8 cellular contexts compared by ENCODE assay signal in the genomic region with DNA sequence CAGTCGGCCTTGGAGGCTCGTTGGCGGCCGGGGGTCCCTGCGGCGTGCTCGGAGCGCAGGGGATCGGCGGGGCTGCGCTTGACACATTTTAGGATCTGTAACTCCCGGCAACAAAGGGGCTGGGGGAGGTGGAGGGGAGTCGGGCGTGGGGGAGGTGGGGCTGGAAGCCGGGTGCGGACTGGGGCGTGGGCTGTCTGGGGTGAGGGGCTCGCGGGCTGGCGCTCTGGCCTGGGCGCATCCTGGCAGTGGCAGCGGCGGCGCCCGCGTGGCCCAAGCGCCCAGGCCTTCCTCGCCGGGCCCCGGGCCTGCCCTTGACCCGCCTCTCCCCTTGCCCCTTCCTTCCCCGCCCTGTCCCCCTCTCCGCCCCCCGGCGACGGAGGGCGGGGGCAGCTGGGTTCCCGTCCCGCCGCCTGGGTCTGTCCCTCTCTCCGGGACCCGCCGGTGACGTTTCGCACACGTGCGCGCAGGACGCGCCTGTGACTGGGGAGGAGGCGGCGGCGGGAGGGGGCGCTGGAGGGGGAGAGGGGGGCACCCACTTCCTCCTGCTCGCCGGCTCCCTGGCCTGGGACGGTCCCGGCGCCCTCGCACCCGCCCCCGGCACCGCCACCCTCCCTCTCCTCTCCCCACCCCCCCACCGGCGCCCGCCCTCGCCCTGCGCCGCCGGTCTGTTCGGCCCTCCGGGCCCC. TPM values are rescaled to one million over a fixed set of nuclear protein-coding genes. Genes with fewer than 3 reads are reported as not detected.
DNase-seq lines count a peak whose midpoint lies in the region; ATAC-seq and TF ChIP-seq lines count a peak whose summit lies in the region.

No MANE protein-coding gene starts in this region.

- peak; percentile 66 for ATAC-seq in activated naive CD8-positive, alpha-beta T cell treated with anti-CD3 and anti-CD28 coated beads, Interleukin-2, amount 50 U/mL, for 24 hours
- ATAC-seq in heart left ventricle, result peak; percentile 52 to 84 (median 74)
- peak; percentile 81 for ATAC-seq in upper lobe of right lung

- peaks cover 54% of the 10 kb centered on the region for H3K4me1 Mint-ChIP-seq in activated naive CD8-positive, alpha-beta T cell treated with anti-CD3 and anti-CD28 coated beads, Interleukin-2, amount 50 U/mL, for 24 hours

- peak overlapping the region; percentile 94 for H3K4me3 Mint-ChIP-seq in activated naive CD8-positive, alpha-beta T cell treated with anti-CD3 and anti-CD28 coated beads, Interleukin-2, amount 50 U/mL, for 24 hours

- intact Hi-C loops in heart left ventricle (cut with DNase I), result loop anchor here in 8 of 10 donors (2.0 to 10.0 kb wide), 9 partner anchors 108 to 598 kb away; a partner anchor contains a TSS
- intact Hi-C loops in posterior vena cava (cut with DNase I), result loop anchor here in 1 of 2 donors (10.0 kb wide), 2 partner anchors 108 to 132 kb away; a partner anchor contains a TSS
- intact Hi-C loops in upper lobe of right lung (cut with DNase I), result no loop called here

- H3K27me3 Mint-ChIP-seq in activated naive CD8-positive, alpha-beta T cell treated with anti-CD3 and anti-CD28 coated beads, Interleukin-2, amount 50 U/mL, for 24 hours, result no peaks in the 10 kb centered on the region

- peak overlapping the region; percentile 64 to 95 (median 91) for H3K27ac ChIP-seq in heart left ventricle
- peak overlapping the region; percentile 83 for H3K27ac ChIP-seq in upper lobe of right lung

- TF ChIP-seq CTCF in GM10266 (IDR thresholded peaks at IDR 0.05; ENCODE audit: control insufficient read depth, insufficient read depth, low read depth, missing control alignments), result no peak
- TF ChIP-seq CTCF in HFF-Myc (IDR thresholded peaks at IDR 0.05; ENCODE audit: low read depth, low read length, missing control alignments), result no peak
- peak in 3 of 12 donors; percentile 20 to 25 (median 22) for TF ChIP-seq CTCF in heart left ventricle (IDR thresholded peaks at IDR 0.05)
- no peak for TF ChIP-seq CTCF in upper lobe of right lung (IDR thresholded peaks at IDR 0.05)

- no peak for TF ChIP-seq POLR2A in heart left ventricle (IDR thresholded peaks at IDR 0.05)

- H3K36me3 Mint-ChIP-seq in activated naive CD8-positive, alpha-beta T cell treated with anti-CD3 and anti-CD28 coated beads, Interleukin-2, amount 50 U/mL, for 24 hours (ENCODE audit: low read depth), result peaks cover 28% of the 10 kb centered on the region

- DNase-seq in GM10266 (ENCODE audit: extremely low spot score) (peak; percentile 91), HFF-Myc (ENCODE audit: extremely low read depth, low read depth) (no peak), MV-4-11 (lab: John Stamatoyannopoulos, UW) (peak; percentile 85), SW 1271 (lab: John Stamatoyannopoulos, UW) (peak; percentile 76 to 91), heart left ventricle (peak; percentile 92 to 96 (median 95)), posterior vena cava (ENCODE audit: low spot score) (peak; percentile 98), upper lobe of right lung (peak; percentile 97)
- DNase-seq in activated naive CD8-positive, alpha-beta T cell treated with anti-CD3 and anti-CD28 coated beads, Interleukin-2, amount 50 U/mL, for 24 hours, result peak; percentile 92

- H3K4me3 ChIP-seq in HFF-Myc (replicated peaks; ENCODE audit: low read depth, low read length) (peak overlapping the region; percentile 79), heart left ventricle (peak overlapping the region; percentile 64 to 89 (median 78)), upper lobe of right lung (peak overlapping the region; percentile 67)

- H3K4me1 ChIP-seq in heart left ventricle (peaks cover 0 to 48% (median 7%) of the 10 kb centered on the region in 12 donors), upper lobe of right lung (peaks cover 8% of the 10 kb centered on the region)

- WGBS in heart left ventricle, 4 donors, result 0 to 1% (median 0%) methylated on average over 10 to 69 of the region's 72 CpGs

- peaks cover 0 to 11% (median 0%) of the 10 kb centered on the region in 9 donors for H3K36me3 ChIP-seq in heart left ventricle
- H3K36me3 ChIP-seq in upper lobe of right lung, result no peaks in the 10 kb centered on the region

- H3K27me3 ChIP-seq in heart left ventricle (no peaks in the 10 kb centered on the region), upper lobe of right lung (no peaks in the 10 kb centered on the region)

- H3K27ac Mint-ChIP-seq in activated naive CD8-positive, alpha-beta T cell treated with anti-CD3 and anti-CD28 coated beads, Interleukin-2, amount 50 U/mL, for 24 hours, result peak overlapping the region; percentile 89

- H3K9me3 Mint-ChIP-seq in activated naive CD8-positive, alpha-beta T cell treated with anti-CD3 and anti-CD28 coated beads, Interleukin-2, amount 50 U/mL, for 24 hours, result no peaks in the 10 kb centered on the region

- H3K9me3 ChIP-seq in heart left ventricle, result no peaks in the 10 kb centered on the region
- H3K9me3 ChIP-seq in upper lobe of right lung, result no peaks in the 10 kb centered on the region

RNA-seq across cellular contexts. Expression of a gene that starts 1.5 kb away (rescaled TPM):
- total RNA-seq in heart left ventricle, result 10 to 100 TPM in 1 of 9 donors, 1 to 10 TPM in 8; 4.2 to 13.8 (median 6.8) TPM
- 1 to 10 TPM; 2.7 to 5.6 TPM for polyA plus RNA-seq in heart left ventricle
- 1 to 10 TPM; 8.1 to 9.9 TPM for total RNA-seq in posterior vena cava
- 7.8 TPM for total RNA-seq in upper lobe of right lung
